10 cellular contexts compared by ENCODE assay signal in the genomic region with DNA sequence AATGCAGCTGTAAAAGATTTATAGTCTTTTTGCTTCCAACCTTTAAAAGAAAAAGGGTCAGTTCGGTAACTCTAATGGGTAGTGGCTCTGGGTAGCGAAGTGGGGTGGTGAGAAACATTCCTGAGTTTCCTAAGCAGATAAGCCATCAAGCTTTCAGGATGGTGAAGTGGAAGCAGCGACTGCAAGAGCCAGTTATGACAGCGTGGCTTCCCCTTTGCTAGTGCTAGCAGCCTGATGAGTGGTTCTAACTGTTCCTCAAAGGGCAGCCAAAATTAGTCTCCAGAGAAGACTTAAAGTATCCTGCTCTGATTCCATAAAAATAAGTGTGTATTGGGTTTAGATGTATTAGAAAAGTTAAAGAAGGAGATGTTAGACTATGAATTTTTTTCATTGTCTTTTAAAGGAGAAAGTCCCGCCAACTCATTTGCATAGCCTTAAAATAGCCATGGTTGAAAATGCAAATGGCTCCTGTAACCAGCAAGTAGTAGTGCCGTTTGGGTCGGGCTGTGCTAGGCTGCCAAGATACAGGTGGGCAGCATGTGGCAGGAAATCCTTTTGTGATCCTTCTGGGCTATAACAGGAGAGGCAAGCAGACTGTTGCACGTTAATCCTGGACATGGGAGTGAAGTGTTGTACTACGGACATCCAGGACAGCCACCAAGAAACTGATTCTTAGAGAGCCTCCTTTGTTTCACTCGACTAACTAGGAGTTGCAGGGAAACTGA.
DNase-seq lines count a peak whose midpoint lies in the region; ATAC-seq and TF ChIP-seq lines count a peak whose summit lies in the region.
"Had no signal": no experiment of that assay in that cellular context is flagged by ENCODE, and none has a peak within 500 bp of the region (broad histone marks: within the 10 kb centered on the region; RNA-seq: fewer than 3 reads in every experiment).

No MANE protein-coding gene starts in this region.

- no peak overlapping the region for H3K27ac ChIP-seq in MM.1S (ENCODE audit: low read length)

- peak overlapping the region; percentile 50 for H3K4me3 ChIP-seq in MM.1S (ENCODE audit: low read length)

- H3K27ac Mint-ChIP-seq in memory B cell: peak overlapping the region; percentile 42
- H3K27ac Mint-ChIP-seq: activated CD8-positive, alpha-beta T cell treated with anti-CD3 and anti-CD28 coated beads for 36 hours had no signal

- ATAC-seq in GM18907 (IDR thresholded peaks at IDR 0.05; ENCODE audit: unreplicated experiment) (peak; percentile 89), HG02623 (IDR thresholded peaks at IDR 0.05; ENCODE audit: unreplicated experiment) (peak; percentile 78), memory B cell (ENCODE audit: low read depth) (peak; percentile 95)
- ATAC-seq: activated CD8-positive, alpha-beta T cell treated with anti-CD3 and anti-CD28 coated beads for 36 hours had no signal

- no peak for TF ChIP-seq CTCF in MM.1S (IDR thresholded peaks at IDR 0.05; ENCODE audit: low read length)

- H3F3A ChIP-seq in MM.1S (ENCODE audit: insufficient read depth, low read length): no peaks in the 10 kb centered on the region

- DNase-seq in MM.1S (peak; percentile 60), memory B cell (ENCODE audit: low spot score in 2 of 2) (peak; percentile 12 to 25), midbrain (lab: John Stamatoyannopoulos, UW) (no peak), iPS-NIHi7 (ENCODE audit: extremely low spot score) (no peak), NCI-H2029 (lab: John Stamatoyannopoulos, UW) (no peak)
- DNase-seq in stimulated activated CD4-positive, alpha-beta T cell treated with anti-CD3 and anti-CD28 coated beads, Interleukin-4, amount 100 ng/mL, for 4 hours: no peak
- DNase-seq: activated CD8-positive, alpha-beta T cell treated with anti-CD3 and anti-CD28 coated beads for 36 hours; NCI-H1436 had no signal

- H3K4me1 Mint-ChIP-seq in memory B cell: peaks cover 9% of the 10 kb centered on the region

- no peaks in the 10 kb centered on the region for H3K36me3 Mint-ChIP-seq in memory B cell

- no peaks in the 10 kb centered on the region for H3K9me3 Mint-ChIP-seq in memory B cell
- H3K9me3 Mint-ChIP-seq: activated CD8-positive, alpha-beta T cell treated with anti-CD3 and anti-CD28 coated beads for 36 hours had no signal

- no peaks in the 10 kb centered on the region for H3K9me2 ChIP-seq in MM.1S (replicated peaks; ENCODE audit: insufficient read depth, low read length)

- H3K9me3 ChIP-seq in MM.1S (replicated peaks; ENCODE audit: insufficient read depth, low read length): no peaks in the 10 kb centered on the region

- peak overlapping the region; percentile 49 for H3K4me2 ChIP-seq in MM.1S (ENCODE audit: low read depth, low read length)

- no peaks in the 10 kb centered on the region for H4K20me1 ChIP-seq in MM.1S (ENCODE audit: insufficient read depth, low read length)

- 0 out of 2 replicates have a peak overlapping the region, but pooled peaks have one; percentile 23 for H2AFZ ChIP-seq in MM.1S (ENCODE audit: low read length)

- H3K4me3 Mint-ChIP-seq in memory B cell: peak overlapping the region; percentile 75
- H3K4me3 Mint-ChIP-seq: activated CD8-positive, alpha-beta T cell treated with anti-CD3 and anti-CD28 coated beads for 36 hours had no signal

- peaks cover 28% of the 10 kb centered on the region for H3K27me3 Mint-ChIP-seq in memory B cell

- no peak overlapping the region for H3K9ac ChIP-seq in MM.1S (ENCODE audit: low read length)

- H3K36me3 ChIP-seq in MM.1S (replicated peaks; ENCODE audit: insufficient read depth, low read length): no peaks in the 10 kb centered on the region

- peaks cover 9% of the 10 kb centered on the region for H3K4me1 ChIP-seq in MM.1S (ENCODE audit: low read length)

- H3K27me3 ChIP-seq in MM.1S (replicated peaks; ENCODE audit: insufficient read depth, low read length): no peaks in the 10 kb centered on the region

- no peaks in the 10 kb centered on the region for H3K79me2 ChIP-seq in MM.1S (ENCODE audit: low read length)

Comparison
In these comparisons a context has a peak if more than half of its experiments do, and no peak if none do; other contexts are left out.
1. DNase-seq: peak in MM.1S (single experiment) and memory B cell (2 of 2); none in stimulated activated CD4-positive, alpha-beta T cell treated with anti-CD3 and anti-CD28 coated beads, Interleukin-4, amount 100 ng/mL, for 4 hours (0 of 2), midbrain (single experiment), iPS-NIHi7 (single experiment) and NCI-H2029 (single experiment).
2. Peak in every context shown above with its lines, with median percentiles within 50 percentile points of each other: ATAC-seq.